In genomic region chr17:43844241-43844640, GRCh38 we compare ENCODE assay signal across 9 cellular contexts. TPM values are rescaled to one million over a fixed set of nuclear protein-coding genes. Genes with fewer than 3 reads are reported as not detected.
"Had no signal": no experiment of that assay in that cellular context is flagged by ENCODE, and none has a peak within 500 bp of the region (broad histone marks: within the 10 kb centered on the region; RNA-seq: fewer than 3 reads in every experiment).

No MANE protein-coding gene starts in this region.

- H3K9me3 ChIP-seq: HAP-1 had no signal

- DNase-seq: GM23248, GOT3, H7, HFFc6 had no signal

- H3K27ac ChIP-seq: GM23248 had no signal

- H3K4me3 ChIP-seq: GM23248, HAP-1 had no signal

- ATAC-seq: HCT116 had no signal

- H3K36me3 Mint-ChIP-seq: IgD-negative memory B cell had no signal

- H3K36me3 ChIP-seq: HAP-1 had no signal

- H2AFZ ChIP-seq: GM23248 had no signal

- H3K4me3 Mint-ChIP-seq: HFFc6, IgD-negative memory B cell had no signal

- H3K27ac Mint-ChIP-seq: HFFc6, IgD-negative memory B cell had no signal

- H3K9ac ChIP-seq: GM23248 had no signal

- H3K9me3 Mint-ChIP-seq: HFFc6, IgD-negative memory B cell had no signal

RNA-seq across cellular contexts. Expression of gene CD300LG, which starts 2.7 kb away (rescaled TPM):
- total RNA-seq: GM23248, H4, H7, HFFc6, HT-29 had no signal
- polyA plus RNA-seq: GM23248, IgD-negative memory B cell had no signal

RNA-seq across cellular contexts. Expression of gene MPP3, which starts 11.3 kb away (rescaled TPM):
- polyA plus RNA-seq: IgD-negative memory B cell had no signal
